In genomic region chr9:95441081-95441480, GRCh38 we compare ENCODE assay signal across 15 cellular contexts.
A peak's percentile ranks its signal among the peaks of the same experiment; 100 is the strongest.
DNase-seq lines count a peak whose midpoint lies in the region; ATAC-seq and TF ChIP-seq lines count a peak whose summit lies in the region.
"Had no signal": no experiment of that assay in that cellular context is flagged by ENCODE, and none has a peak within 500 bp of the region (broad histone marks: within the 10 kb centered on the region; RNA-seq: fewer than 3 reads in every experiment).

No MANE protein-coding gene starts in this region.

- H3K27ac ChIP-seq in DOHH2 (ENCODE audit: low read depth, low read length) (peak overlapping the region; percentile 61), OCI-LY7 (ENCODE audit: low read depth, low read length, poor library complexity, severe bottlenecking) (peak overlapping the region; percentile 38)
- H3K27ac ChIP-seq: 22Rv1, A549, C4-2B had no signal

- H3K27me3 Mint-ChIP-seq in memory B cell, result peaks cover 9% of the 10 kb centered on the region
- H3K27me3 Mint-ChIP-seq: CD4-positive, alpha-beta T cell had no signal

- TF ChIP-seq CTCF in DOHH2 (IDR thresholded peaks at IDR 0.05; ENCODE audit: low read depth, low read length, poor library complexity, severe bottlenecking), result no peak
- TF ChIP-seq CTCF in OCI-LY7 (conservative IDR thresholded peaks at IDR 0.05; ENCODE audit: low read length), result no peak

- no peak overlapping the region; the same call in 1 of the 2 replicates for H2AFZ ChIP-seq in OCI-LY7 (ENCODE audit: low read length)

- H3K4me3 ChIP-seq in DOHH2 (ENCODE audit: low read length) (peak overlapping the region; percentile 53), OCI-LY7 (ENCODE audit: low read depth, low read length, poor library complexity, severe bottlenecking) (no peak overlapping the region)
- H3K4me3 ChIP-seq: A549 had no signal

- H3K79me2 ChIP-seq in DOHH2 (ENCODE audit: control insufficient read depth, low read length), result no peaks in the 10 kb centered on the region
- H3K79me2 ChIP-seq in OCI-LY7 (ENCODE audit: insufficient read depth, low read depth, low read length), result no peaks in the 10 kb centered on the region

- ATAC-seq in memory B cell (ENCODE audit: low read depth) (peak; percentile 37), HG02610 (IDR thresholded peaks at IDR 0.05; ENCODE audit: unreplicated experiment) (no peak)
- ATAC-seq: A549 had no signal

- peak overlapping the region; percentile 72 for H3K4me2 ChIP-seq in DOHH2 (ENCODE audit: low read length)
- H3K4me2 ChIP-seq in OCI-LY7 (ENCODE audit: low read length), result peak overlapping the region; percentile 43
- H3K4me2 ChIP-seq: A549 had no signal

- no peaks in the 10 kb centered on the region for H3K27me3 ChIP-seq in DOHH2 (ENCODE audit: control insufficient read depth, low read length)

- no peaks in the 10 kb centered on the region for H3K9me2 ChIP-seq in DOHH2 (replicated peaks; ENCODE audit: control insufficient read depth, low read length)
- H3K9me2 ChIP-seq in OCI-LY7 (ENCODE audit: insufficient read depth, low read length), result no peaks in the 10 kb centered on the region

- CTCF ChIA-PET in OCI-LY7 (lab: Charles Lee; ENCODE audit: unreplicated experiment), result no interaction called here

- H3K36me3 Mint-ChIP-seq in memory B cell, result peaks cover 5% of the 10 kb centered on the region

- DNase-seq in NCI-H1105 (lab: John Stamatoyannopoulos, UW), result peak; percentile 44
- DNase-seq in OCI-LY7 (ENCODE audit: low spot score), result peak; percentile 59
- no peak for DNase-seq in memory B cell (ENCODE audit: low spot score in 2 of 2)
- DNase-seq in NCI-H82 (lab: John Stamatoyannopoulos, UW), result no peak
- no peak for DNase-seq in amygdala (lab: John Stamatoyannopoulos, UW)
- DNase-seq: AML-193; Caco-2; CD4-positive, alpha-beta T cell; GDM1; H9 had no signal

- intact Hi-C loops in OCI-LY7 (cut with micrococcal nuclease; ENCODE audit: unreplicated experiment), result no loop called here

- H3K9me3 ChIP-seq in DOHH2 (ENCODE audit: control insufficient read depth, insufficient read depth, low read length) (no peaks in the 10 kb centered on the region), OCI-LY7 (ENCODE audit: low read length) (no peaks in the 10 kb centered on the region)
- H3K9me3 ChIP-seq: A549, Caco-2 had no signal

- no TSS peak for BruUV-seq in OCI-LY7 (replicated peaks; lab: Mats Ljungman, UMichigan)

- H3K4me1 ChIP-seq in DOHH2 (ENCODE audit: control insufficient read depth, low read length) (peaks cover 34% of the 10 kb centered on the region), OCI-LY7 (ENCODE audit: insufficient read depth, low read length, poor library complexity, severe bottlenecking) (peaks cover 17% of the 10 kb centered on the region)
- H3K4me1 ChIP-seq: A549, Caco-2 had no signal

- POLR2A ChIA-PET in OCI-LY7 (lab: Charles Lee), result interaction anchor here (0.8 to 1.4 kb wide), 5 partner anchors 10 to 68 kb away, joined by 3 to 4 read pairs (median 4); no protein-coding TSS in a partner anchor

- no peaks in the 10 kb centered on the region for H4K20me1 ChIP-seq in DOHH2 (ENCODE audit: control insufficient read depth, insufficient read depth, low read depth, low read length)
- no peaks in the 10 kb centered on the region for H4K20me1 ChIP-seq in OCI-LY7 (ENCODE audit: insufficient read depth, low read length)

- H3K9me3 Mint-ChIP-seq in memory B cell, result peaks cover under 1% of the 10 kb centered on the region
- H3K9me3 Mint-ChIP-seq: CD4-positive, alpha-beta T cell; H9 had no signal

- peaks cover 2% of the 10 kb centered on the region for H3K4me1 Mint-ChIP-seq in memory B cell

- H3K36me3 ChIP-seq in DOHH2 (ENCODE audit: control insufficient read depth, low read length) (peaks cover 29% of the 10 kb centered on the region), OCI-LY7 (ENCODE audit: insufficient read depth, low read length) (peaks cover 20% of the 10 kb centered on the region)

- H3F3A ChIP-seq in DOHH2 (ENCODE audit: control insufficient read depth, insufficient read depth), result 0 out of 2 replicates have a peak, but pooled peaks cover 4% of the 10 kb centered on the region

- no peak overlapping the region for H3K27ac Mint-ChIP-seq in memory B cell
- H3K27ac Mint-ChIP-seq: CD4-positive, alpha-beta T cell; H9 had no signal

- no peak overlapping the region for H3K4me3 Mint-ChIP-seq in memory B cell
- H3K4me3 Mint-ChIP-seq: CD4-positive, alpha-beta T cell; H9 had no signal

Comparison
In these comparisons a context has a peak if more than half of its experiments do, and no peak if none do; other contexts are left out.
1. DNase-seq: peak in NCI-H1105 (single experiment) and OCI-LY7 (single experiment); none in memory B cell (0 of 2), NCI-H82 (single experiment) and amygdala (0 of 56).